ENCODE assay signal across 8 cellular contexts in genomic region chr2:144162652-144163051, GRCh38.
A peak's percentile ranks its signal among the peaks of the same experiment; 100 is the strongest.
DNase-seq lines count a peak whose midpoint lies in the region; ATAC-seq and TF ChIP-seq lines count a peak whose summit lies in the region.
"Had no signal": no experiment of that assay in that cellular context is flagged by ENCODE, and none has a peak within 500 bp of the region (broad histone marks: within the 10 kb centered on the region; RNA-seq: fewer than 3 reads in every experiment).

No MANE protein-coding gene starts in this region.

- H3K79me2 ChIP-seq in OCI-LY3 (ENCODE audit: low read length) (no peaks in the 10 kb centered on the region), neural progenitor cell (ENCODE audit: low read depth) (no peaks in the 10 kb centered on the region)

- DNase-seq in body of pancreas (peak; percentile 38 to 64 (median 54)), neural progenitor cell (ENCODE audit: low spot score) (peak; percentile 45), NCI-H446 (lab: John Stamatoyannopoulos, UW) (no peak), HuH-7.5 (ENCODE audit: low spot score) (no peak)
- DNase-seq: right cardiac atrium had no signal

- H3F3A ChIP-seq in neural progenitor cell (ENCODE audit: low read depth): no peaks in the 10 kb centered on the region

- H3K4me1 ChIP-seq in OCI-LY3 (ENCODE audit: low read length): no peaks in the 10 kb centered on the region
- H3K4me1 ChIP-seq in body of pancreas: no peaks in the 10 kb centered on the region
- no peaks in the 10 kb centered on the region for H3K4me1 ChIP-seq in neural progenitor cell

- peaks cover 5% of the 10 kb centered on the region for H3K36me3 ChIP-seq in OCI-LY3 (replicated peaks; ENCODE audit: low read depth, low read length)
- no peaks in the 10 kb centered on the region for H3K36me3 ChIP-seq in body of pancreas (replicated peaks in 1 of 2; ENCODE audit: insufficient read depth in 1 of 2, low read depth in 2 of 2)
- no peaks in the 10 kb centered on the region for H3K36me3 ChIP-seq in neural progenitor cell

- peaks cover 2% of the 10 kb centered on the region for H3K36me3 Mint-ChIP-seq in neural progenitor cell

- H3K4me3 ChIP-seq in GM12875 (ENCODE audit: low read depth, low read length): no peak overlapping the region
- H3K4me3 ChIP-seq in OCI-LY3 (ENCODE audit: low read length): no peak overlapping the region
- no peak overlapping the region for H3K4me3 ChIP-seq in body of pancreas
- H3K4me3 ChIP-seq in neural progenitor cell: no peak overlapping the region

- ATAC-seq in GM21825 (IDR thresholded peaks at IDR 0.05; ENCODE audit: unreplicated experiment) (peak; percentile 75), body of pancreas (peak; percentile 68)

- H3K27ac ChIP-seq in OCI-LY3 (ENCODE audit: low read length) (no peak overlapping the region), body of pancreas (no peak overlapping the region), neural progenitor cell (no peak overlapping the region)

- H3K4me1 Mint-ChIP-seq in neural progenitor cell: no peaks in the 10 kb centered on the region

- H3K4me3 Mint-ChIP-seq in neural progenitor cell: no peak overlapping the region

- H3K4me2 ChIP-seq in OCI-LY3 (ENCODE audit: low read length): no peak overlapping the region
- H3K4me2 ChIP-seq in neural progenitor cell: no peak overlapping the region

- H3K9me3 ChIP-seq in OCI-LY3 (ENCODE audit: insufficient read depth, low read length): no peaks in the 10 kb centered on the region
- no peaks in the 10 kb centered on the region for H3K9me3 ChIP-seq in body of pancreas
- no peaks in the 10 kb centered on the region for H3K9me3 ChIP-seq in neural progenitor cell (ENCODE audit: low read depth)

- TF ChIP-seq CTCF in GM12875 (IDR thresholded peaks at IDR 0.05; ENCODE audit: borderline replicate concordance, insufficient read depth, low read depth, low read length) (peak; percentile 74), OCI-LY3 (IDR thresholded peaks at IDR 0.05; ENCODE audit: low read depth, low read length) (peak; percentile 87), body of pancreas (IDR thresholded peaks at IDR 0.05) (peak in 6 of 7 experiments; percentile 35 to 69 (median 58)), neural progenitor cell (IDR thresholded peaks at IDR 0.05) (peak; percentile 62)

- H4K20me1 ChIP-seq in OCI-LY3 (ENCODE audit: insufficient read depth, low read length) (no peaks in the 10 kb centered on the region), neural progenitor cell (ENCODE audit: low read depth) (no peaks in the 10 kb centered on the region)

- no peak overlapping the region for H3K27ac Mint-ChIP-seq in neural progenitor cell

- H3K27me3 Mint-ChIP-seq in neural progenitor cell (ENCODE audit: insufficient read depth, low read depth): peaks cover 2% of the 10 kb centered on the region

- H2AFZ ChIP-seq in OCI-LY3 (ENCODE audit: low read depth, low read length) (no peak overlapping the region), neural progenitor cell (replicated peaks) (no peak overlapping the region)

- H3K27me3 ChIP-seq in OCI-LY3 (ENCODE audit: low read depth, low read length) (no peaks in the 10 kb centered on the region), body of pancreas (no peaks in the 10 kb centered on the region), neural progenitor cell (no peaks in the 10 kb centered on the region)

- no peak overlapping the region for H3K9ac ChIP-seq in OCI-LY3 (ENCODE audit: low read length)
- no peak overlapping the region for H3K9ac ChIP-seq in neural progenitor cell

- WGBS in body of pancreas, 2 donors: 63 to 74% methylated on average over 5 of the region's 5 CpGs

- no peaks in the 10 kb centered on the region for H3K9me3 Mint-ChIP-seq in neural progenitor cell

- TF ChIP-seq POLR2A in body of pancreas (IDR thresholded peaks at IDR 0.05): no peak

- intact Hi-C loops in body of pancreas (cut with DNase I): no loop called here

Comparison
In these comparisons a context has a peak if more than half of its experiments do, and no peak if none do; other contexts are left out.
1. DNase-seq: peak in body of pancreas (4 of 4) and neural progenitor cell (single experiment); none in NCI-H446 (0 of 2) and HuH-7.5 (single experiment).
2. Peak in every context shown above with its lines, with median percentiles within 50 percentile points of each other: CTCF ChIP-seq.